In the genomic region with DNA sequence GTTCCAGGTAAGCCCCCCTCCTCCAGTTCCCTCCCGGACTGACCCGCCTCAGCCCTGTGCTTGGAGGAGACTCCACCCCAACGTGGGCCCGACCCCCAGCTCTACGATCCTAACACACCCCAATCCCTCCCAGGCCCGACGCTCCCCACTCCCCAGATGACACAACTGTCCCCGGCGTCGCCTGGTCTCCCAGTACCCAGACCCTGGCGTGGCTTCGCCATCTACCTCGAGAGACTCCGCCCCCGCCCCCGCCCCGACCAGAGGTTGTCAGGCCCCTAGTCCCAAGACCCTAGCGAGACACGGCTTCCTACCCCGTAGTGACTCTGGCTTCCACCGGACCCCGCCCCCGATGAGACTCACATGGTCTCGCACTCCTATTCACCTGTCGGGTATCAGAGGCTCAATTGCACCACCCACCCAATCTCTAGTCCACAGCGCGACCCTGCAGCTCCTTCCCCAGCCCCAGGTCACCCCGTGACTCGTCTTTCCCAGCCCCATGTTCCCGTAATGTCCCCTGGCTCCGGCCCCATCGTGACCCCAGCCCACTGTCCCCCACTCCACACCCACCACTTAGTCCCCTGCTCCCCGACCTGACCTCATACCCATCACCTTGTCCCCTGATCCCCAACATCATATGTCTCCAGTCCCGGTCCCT, we compare ENCODE assay signal across 9 cellular contexts. TPM values are rescaled to one million over a fixed set of nuclear protein-coding genes. Genes with fewer than 3 reads are reported as not detected.
DNase-seq lines count a peak whose midpoint lies in the region; ATAC-seq and TF ChIP-seq lines count a peak whose summit lies in the region.
"Had no signal": no experiment of that assay in that cellular context is flagged by ENCODE, and none has a peak within 500 bp of the region (broad histone marks: within the 10 kb centered on the region; RNA-seq: fewer than 3 reads in every experiment).

No MANE protein-coding gene starts in this region.

- ATAC-seq in GM18505 (IDR thresholded peaks at IDR 0.05; ENCODE audit: unreplicated experiment) (no peak), HG02588 (IDR thresholded peaks at IDR 0.05; ENCODE audit: unreplicated experiment) (no peak)

- H3K4me3 ChIP-seq in spleen: peak overlapping the region in 6 of 8 donors; percentile 33 to 79 (median 52)

- H3K27me3 Mint-ChIP-seq in activated T-helper 1 cell treated with anti-CD3 and anti-CD28 coated beads, Interleukin-12 subunit alpha, Interleukin-12 subunit beta, Interleukin-2, Interleukin-4 antibody, amounts not matched to agents 30 ng/mL and 10 ng/mL and 1 ng/mL, durations not matched to agents 14 hours and 24 hours and 36 hours (ENCODE audit: insufficient read depth): no peaks in the 10 kb centered on the region
- H3K27me3 Mint-ChIP-seq: activated CD4-positive, alpha-beta T cell treated with anti-CD3 and anti-CD28 coated beads, Interleukin-2, amount 10 ng/mL, durations not matched to agents 7 days and 5 days had no signal

- TF ChIP-seq POLR2A in GM18505 (IDR thresholded peaks at IDR 0.05; ENCODE audit: borderline replicate concordance, extremely low read depth, insufficient read depth, insufficient read length): peak; percentile 46
- no peak for TF ChIP-seq POLR2A in spleen (IDR thresholded peaks at IDR 0.05)

- TF ChIP-seq CTCF in spleen (IDR thresholded peaks at IDR 0.05 in 8 of 11, conservative IDR thresholded peaks at IDR 0.05 in 3 of 11): no peak

- H3K4me3 Mint-ChIP-seq in activated T-helper 1 cell treated with anti-CD3 and anti-CD28 coated beads, Interleukin-12 subunit alpha, Interleukin-12 subunit beta, Interleukin-2, Interleukin-4 antibody, amounts not matched to agents 30 ng/mL and 10 ng/mL and 1 ng/mL, durations not matched to agents 14 hours and 24 hours and 36 hours: peak overlapping the region; percentile 47

- peaks cover 0 to 66% (median 39%) of the 10 kb centered on the region in 6 donors for H3K36me3 ChIP-seq in spleen

- H3K4me1 Mint-ChIP-seq in activated T-helper 1 cell treated with anti-CD3 and anti-CD28 coated beads, Interleukin-12 subunit alpha, Interleukin-12 subunit beta, Interleukin-2, Interleukin-4 antibody, amounts not matched to agents 30 ng/mL and 10 ng/mL and 1 ng/mL, durations not matched to agents 14 hours and 24 hours and 36 hours (ENCODE audit: low read depth): peaks cover 52% of the 10 kb centered on the region

- no peak overlapping the region for H3K27ac Mint-ChIP-seq in activated T-helper 1 cell treated with anti-CD3 and anti-CD28 coated beads, Interleukin-12 subunit alpha, Interleukin-12 subunit beta, Interleukin-2, Interleukin-4 antibody, amounts not matched to agents 30 ng/mL and 10 ng/mL and 1 ng/mL, durations not matched to agents 14 hours and 24 hours and 36 hours
- H3K27ac Mint-ChIP-seq: activated CD4-positive, alpha-beta T cell treated with anti-CD3 and anti-CD28 coated beads, Interleukin-2, amount 10 ng/mL, durations not matched to agents 7 days and 5 days had no signal

- no peaks in the 10 kb centered on the region for H3K9me3 Mint-ChIP-seq in activated T-helper 1 cell treated with anti-CD3 and anti-CD28 coated beads, Interleukin-12 subunit alpha, Interleukin-12 subunit beta, Interleukin-2, Interleukin-4 antibody, amounts not matched to agents 30 ng/mL and 10 ng/mL and 1 ng/mL, durations not matched to agents 14 hours and 24 hours and 36 hours
- H3K9me3 Mint-ChIP-seq: activated CD4-positive, alpha-beta T cell treated with anti-CD3 and anti-CD28 coated beads, Interleukin-2, amount 10 ng/mL, durations not matched to agents 7 days and 5 days had no signal

- peak overlapping the region in 4 of 8 donors; percentile 78 to 95 (median 91) for H3K27ac ChIP-seq in spleen

- WGBS in spleen, 5 donors: 67 to 85% (median 73%) methylated on average over 25 to 34 of the region's 34 CpGs

- no peak for DNase-seq in activated T-helper 1 cell treated with anti-CD3 and anti-CD28 coated beads, Interleukin-12 subunit alpha, Interleukin-12 subunit beta, Interleukin-2, Interleukin-4 antibody, amounts not matched to agents 30 ng/mL and 10 ng/mL and 1 ng/mL, durations not matched to agents 14 hours and 24 hours and 36 hours (ENCODE audit: low spot score)
- DNase-seq in iPS-NIHi11 (ENCODE audit: low spot score): peak; percentile 68
- peak; percentile 78 for DNase-seq in spleen
- DNase-seq in globus pallidus (ENCODE audit: low spot score): no peak
- DNase-seq in NCI-H446 treated with DMSO at 0.1 percent for 48 hours (lab: John Stamatoyannopoulos, UW): no peak
- DNase-seq in putamen (ENCODE audit: low spot score): no peak
- DNase-seq: activated CD4-positive, alpha-beta T cell treated with anti-CD3 and anti-CD28 coated beads, Interleukin-2, amount 10 ng/mL, durations not matched to agents 7 days and 5 days had no signal

- no peaks in the 10 kb centered on the region for H3K9me3 ChIP-seq in spleen

- H3K36me3 Mint-ChIP-seq in activated T-helper 1 cell treated with anti-CD3 and anti-CD28 coated beads, Interleukin-12 subunit alpha, Interleukin-12 subunit beta, Interleukin-2, Interleukin-4 antibody, amounts not matched to agents 30 ng/mL and 10 ng/mL and 1 ng/mL, durations not matched to agents 14 hours and 24 hours and 36 hours (ENCODE audit: low read depth): peaks cover 25% of the 10 kb centered on the region

- H3K27me3 ChIP-seq in spleen (replicated peaks in 1 of 7): no peaks in the 10 kb centered on the region

- H3K4me1 ChIP-seq in spleen: peaks cover 16 to 87% (median 78%) of the 10 kb centered on the region in 6 donors

- intact Hi-C loops in activated T-helper 1 cell treated with anti-CD3 and anti-CD28 coated beads, Interleukin-12 subunit alpha, Interleukin-12 subunit beta, Interleukin-2, Interleukin-4 antibody, amounts not matched to agents 30 ng/mL and 10 ng/mL and 1 ng/mL, durations not matched to agents 14 hours and 24 hours and 36 hours (cut with micrococcal nuclease): no loop called here
- intact Hi-C loops in spleen (cut with DNase I; ENCODE audit: low total_unique reads): no loop called here

RNA-seq across cellular contexts. Expression of a gene that starts 2.9 kb away (rescaled TPM):
- 129 and 138 TPM in 2 replicates for total RNA-seq in activated T-helper 1 cell treated with anti-CD3 and anti-CD28 coated beads, Interleukin-12 subunit alpha, Interleukin-12 subunit beta, Interleukin-2, Interleukin-4 antibody, amounts not matched to agents 30 ng/mL and 10 ng/mL and 1 ng/mL, durations not matched to agents 14 hours and 24 hours and 36 hours
- total RNA-seq in spleen: 100 to 1,000 TPM; 297 to 516 (median 398) TPM
- 100 to 1,000 TPM; 401 to 452 (median 405) TPM for polyA plus RNA-seq in spleen

RNA-seq across cellular contexts. Expression of a gene that starts 13.2 kb away (rescaled TPM):
- 0.44 and 1.5 TPM in 2 replicates for total RNA-seq in activated T-helper 1 cell treated with anti-CD3 and anti-CD28 coated beads, Interleukin-12 subunit alpha, Interleukin-12 subunit beta, Interleukin-2, Interleukin-4 antibody, amounts not matched to agents 30 ng/mL and 10 ng/mL and 1 ng/mL, durations not matched to agents 14 hours and 24 hours and 36 hours
- 1 to 10 TPM; 2.1 to 6.9 (median 5.0) TPM for total RNA-seq in spleen
- 1 to 10 TPM; 2.7 to 5.0 (median 2.7) TPM for polyA plus RNA-seq in spleen

RNA-seq across cellular contexts. Expression of a gene that starts 24.1 kb away (rescaled TPM):
- not detected in 2 replicates for total RNA-seq in activated T-helper 1 cell treated with anti-CD3 and anti-CD28 coated beads, Interleukin-12 subunit alpha, Interleukin-12 subunit beta, Interleukin-2, Interleukin-4 antibody, amounts not matched to agents 30 ng/mL and 10 ng/mL and 1 ng/mL, durations not matched to agents 14 hours and 24 hours and 36 hours
- total RNA-seq in spleen: 10 to 100 TPM in 6 of 7 donors, 1 to 10 TPM in 1; 8.9 to 24.7 (median 15.8) TPM
- 1 to 10 TPM; 5.8 to 8.4 (median 5.8) TPM for polyA plus RNA-seq in spleen
- total RNA-seq: activated CD4-positive, alpha-beta T cell treated with anti-CD3 and anti-CD28 coated beads, Interleukin-2, amount 10 ng/mL, durations not matched to agents 7 days and 5 days had no signal

RNA-seq across cellular contexts. Expression of a gene that starts 25.5 kb away (rescaled TPM):
- total RNA-seq in activated T-helper 1 cell treated with anti-CD3 and anti-CD28 coated beads, Interleukin-12 subunit alpha, Interleukin-12 subunit beta, Interleukin-2, Interleukin-4 antibody, amounts not matched to agents 30 ng/mL and 10 ng/mL and 1 ng/mL, durations not matched to agents 14 hours and 24 hours and 36 hours: not detected in 2 replicates
- under 1 TPM in 2 of 7 donors, not detected in 5; 0.57 to 0.79 TPM for total RNA-seq in spleen
- 1 to 10 TPM in 1 of 3 donors, under 1 TPM in 1, not detected in 1; 0.57 to 1.1 TPM for polyA plus RNA-seq in spleen
- total RNA-seq: activated CD4-positive, alpha-beta T cell treated with anti-CD3 and anti-CD28 coated beads, Interleukin-2, amount 10 ng/mL, durations not matched to agents 7 days and 5 days had no signal

RNA-seq across cellular contexts. Expression of a gene that starts 49.9 kb away (rescaled TPM):
- total RNA-seq in activated T-helper 1 cell treated with anti-CD3 and anti-CD28 coated beads, Interleukin-12 subunit alpha, Interleukin-12 subunit beta, Interleukin-2, Interleukin-4 antibody, amounts not matched to agents 30 ng/mL and 10 ng/mL and 1 ng/mL, durations not matched to agents 14 hours and 24 hours and 36 hours: 0.15 TPM in 1 of 2 replicates, not detected in the other
- under 1 TPM in 1 of 7 donors, not detected in 6; 0.41 TPM for total RNA-seq in spleen
- polyA plus RNA-seq in spleen: under 1 TPM; 0.11 to 0.32 (median 0.19) TPM

Comparison
In these comparisons a context has a peak if more than half of its experiments do, and no peak if none do; other contexts are left out.
1. DNase-seq: peak in iPS-NIHi11 (single experiment) and spleen (single experiment); none in activated T-helper 1 cell treated with anti-CD3 and anti-CD28 coated beads, Interleukin-12 subunit alpha, Interleukin-12 subunit beta, Interleukin-2, Interleukin-4 antibody, amounts not matched to agents 30 ng/mL and 10 ng/mL and 1 ng/mL, durations not matched to agents 14 hours and 24 hours and 36 hours (single experiment), globus pallidus (single experiment), NCI-H446 treated with DMSO at 0.1 percent for 48 hours (single experiment) and putamen (single experiment).